Comparison of ENCODE assay signal across 8 cellular contexts in the genomic region with DNA sequence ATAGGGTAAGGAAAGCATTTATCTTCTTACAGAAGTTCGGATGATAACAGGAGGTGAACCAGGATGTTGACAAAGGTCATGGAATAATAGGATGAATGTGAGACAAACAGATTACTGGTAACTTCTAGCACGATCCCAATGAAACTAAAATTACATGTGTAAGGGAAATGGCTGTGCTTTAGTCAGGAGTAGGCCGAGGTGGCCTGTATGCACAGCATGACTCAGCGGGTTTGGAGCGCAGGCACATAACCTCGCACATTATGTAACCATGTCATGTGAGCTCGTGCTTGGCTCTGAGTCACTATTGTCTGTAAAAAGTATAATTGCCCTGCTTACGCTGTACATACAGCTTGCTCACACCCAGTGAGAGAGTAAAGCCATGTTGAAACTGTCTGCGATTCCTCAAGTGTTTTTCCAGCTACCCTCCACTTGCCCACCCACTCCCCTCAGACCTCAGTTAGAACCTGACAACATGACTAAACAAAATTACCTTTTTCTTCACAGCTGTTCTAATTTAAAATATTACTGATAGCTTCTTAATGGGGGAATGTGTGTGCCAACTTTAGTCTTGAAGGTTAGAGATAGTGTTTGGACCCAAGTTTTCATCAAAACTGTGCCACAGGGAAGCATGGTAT. TPM values are rescaled to one million over a fixed set of nuclear protein-coding genes. Genes with fewer than 3 reads are reported as not detected.
DNase-seq lines count a peak whose midpoint lies in the region; ATAC-seq and TF ChIP-seq lines count a peak whose summit lies in the region.

No MANE protein-coding gene starts in this region.

- CTCF ChIA-PET in AG04450 (lab: Charles Lee): interaction anchor here (0.7 to 1.2 kb wide), 5 partner anchors 8 to 360 kb away, joined by 3 to 4 read pairs (median 3); a partner anchor contains a TSS
- CTCF ChIA-PET in activated CD8-positive, alpha-beta T cell treated with anti-CD3 and anti-CD28 coated beads, Interleukin-2, amount 10 ng/mL, durations not matched to agents 7 days and 5 days (lab: Charles Lee): no interaction called here

- no peak for ATAC-seq in activated CD8-positive, alpha-beta T cell treated with anti-CD3 and anti-CD28 coated beads, Interleukin-2, amount 10 ng/mL, durations not matched to agents 7 days and 5 days
- peak; percentile 73 for ATAC-seq in left colon

- peaks cover 1% of the 10 kb centered on the region for H3K4me1 Mint-ChIP-seq in activated CD8-positive, alpha-beta T cell treated with anti-CD3 and anti-CD28 coated beads, Interleukin-2, amount 10 ng/mL, durations not matched to agents 7 days and 5 days (ENCODE audit: low read depth)
- peaks cover 6% of the 10 kb centered on the region for H3K4me1 Mint-ChIP-seq in T-helper 2 cell treated with Interferon-gamma antibody and Interleukin-4, amounts not matched to agents 5 μg/mL and 100 μg/mL, for 36 hours (ENCODE audit: low read depth)

- peaks cover 10% of the 10 kb centered on the region for H3K9me3 Mint-ChIP-seq in activated CD8-positive, alpha-beta T cell treated with anti-CD3 and anti-CD28 coated beads, Interleukin-2, amount 10 ng/mL, durations not matched to agents 7 days and 5 days (ENCODE audit: insufficient read depth)
- peaks cover 19% of the 10 kb centered on the region for H3K9me3 Mint-ChIP-seq in T-helper 2 cell treated with Interferon-gamma antibody and Interleukin-4, amounts not matched to agents 5 μg/mL and 100 μg/mL, for 36 hours

- H3K4me3 Mint-ChIP-seq in activated CD8-positive, alpha-beta T cell treated with anti-CD3 and anti-CD28 coated beads, Interleukin-2, amount 10 ng/mL, durations not matched to agents 7 days and 5 days: no peak overlapping the region
- no peak overlapping the region for H3K4me3 Mint-ChIP-seq in T-helper 2 cell treated with Interferon-gamma antibody and Interleukin-4, amounts not matched to agents 5 μg/mL and 100 μg/mL, for 36 hours

- peak overlapping the region; percentile 42 for H3K27ac ChIP-seq in AG04450 (ENCODE audit: low read depth, low read length)

- H3K36me3 Mint-ChIP-seq in activated CD8-positive, alpha-beta T cell treated with anti-CD3 and anti-CD28 coated beads, Interleukin-2, amount 10 ng/mL, durations not matched to agents 7 days and 5 days (ENCODE audit: low read depth): peaks cover 58% of the 10 kb centered on the region
- peaks cover 53% of the 10 kb centered on the region for H3K36me3 Mint-ChIP-seq in T-helper 2 cell treated with Interferon-gamma antibody and Interleukin-4, amounts not matched to agents 5 μg/mL and 100 μg/mL, for 36 hours (ENCODE audit: low read depth)

- POLR2A ChIA-PET in AG04450 (lab: Yijun Ruan, JAX): no interaction called here
- POLR2A ChIA-PET in activated CD8-positive, alpha-beta T cell treated with anti-CD3 and anti-CD28 coated beads, Interleukin-2, amount 10 ng/mL, durations not matched to agents 7 days and 5 days (lab: Charles Lee): no interaction called here

- no peaks in the 10 kb centered on the region for H3K27me3 Mint-ChIP-seq in activated CD8-positive, alpha-beta T cell treated with anti-CD3 and anti-CD28 coated beads, Interleukin-2, amount 10 ng/mL, durations not matched to agents 7 days and 5 days (ENCODE audit: low read depth)
- H3K27me3 Mint-ChIP-seq in T-helper 2 cell treated with Interferon-gamma antibody and Interleukin-4, amounts not matched to agents 5 μg/mL and 100 μg/mL, for 36 hours (ENCODE audit: low read depth): no peaks in the 10 kb centered on the region

- no peak overlapping the region for H3K27ac Mint-ChIP-seq in activated CD8-positive, alpha-beta T cell treated with anti-CD3 and anti-CD28 coated beads, Interleukin-2, amount 10 ng/mL, durations not matched to agents 7 days and 5 days
- H3K27ac Mint-ChIP-seq in T-helper 2 cell treated with Interferon-gamma antibody and Interleukin-4, amounts not matched to agents 5 μg/mL and 100 μg/mL, for 36 hours: no peak overlapping the region

- intact Hi-C loops in left colon (cut with DNase I, micrococcal nuclease): no loop called here

- H3K4me3 ChIP-seq in AG04450 (ENCODE audit: low read depth, low read length) (no peak overlapping the region), HFF-Myc (replicated peaks; ENCODE audit: low read depth, low read length) (no peak overlapping the region)

- no peak for TF ChIP-seq CTCF in AG04450 (IDR thresholded peaks at IDR 0.05; ENCODE audit: low read depth, low read length)
- TF ChIP-seq CTCF in HFF-Myc (IDR thresholded peaks at IDR 0.05; ENCODE audit: low read depth, low read length, missing control alignments): no peak

- DNase-seq in AG04450 (ENCODE audit: low read depth, low spot score) (peak; percentile 59), HFF-Myc (ENCODE audit: extremely low read depth, low read depth) (peak; percentile 83), left colon (peak; percentile 28 to 41), RPMI8226 (no peak), epidermal melanocyte (ENCODE audit: insufficient read length, low spot score) (no peak), NK-92 (lab: John Stamatoyannopoulos, UW; ENCODE audit: unreplicated experiment) (no peak)
- peak; percentile 24 for DNase-seq in activated CD8-positive, alpha-beta T cell treated with anti-CD3 and anti-CD28 coated beads, Interleukin-2, amount 10 ng/mL, durations not matched to agents 7 days and 5 days
- DNase-seq in T-helper 2 cell treated with Interferon-gamma antibody and Interleukin-4, amounts not matched to agents 5 μg/mL and 100 μg/mL, for 36 hours (ENCODE audit: low spot score): no peak

- H3K9me3 ChIP-seq in AG04450 (ENCODE audit: control insufficient read depth, insufficient read depth, low read length): no peaks in the 10 kb centered on the region

- H3K27me3 ChIP-seq in AG04450 (ENCODE audit: control insufficient read depth, insufficient read depth, low read length): no peaks in the 10 kb centered on the region

RNA-seq across cellular contexts. Expression of a gene that starts 8.2 kb away (rescaled TPM):
- polyA plus RNA-seq in AG04450 (2011; rRNA removed): 8.5 and 13.7 TPM in 2 replicates
- polyA minus RNA-seq in AG04450 (2011; rRNA and poly(A)+ RNA removed): 2.6 and 5.3 TPM in 2 replicates
- 10 to 100 TPM; 29.2 to 30.8 TPM for total RNA-seq in activated CD8-positive, alpha-beta T cell treated with anti-CD3 and anti-CD28 coated beads, Interleukin-2, amount 10 ng/mL, durations not matched to agents 7 days and 5 days
- total RNA-seq in left colon: 10 to 100 TPM; 30.5 to 31.9 TPM

RNA-seq across cellular contexts. Expression of a gene that starts 14.5 kb away (rescaled TPM):
- not detected in 2 replicates for polyA plus RNA-seq in AG04450 (2011; rRNA removed)
- not detected in 2 replicates for polyA minus RNA-seq in AG04450 (2011; rRNA and poly(A)+ RNA removed)
- total RNA-seq in activated CD8-positive, alpha-beta T cell treated with anti-CD3 and anti-CD28 coated beads, Interleukin-2, amount 10 ng/mL, durations not matched to agents 7 days and 5 days: not detected
- under 1 TPM in 1 of 2 donors, not detected in 1; 0.22 TPM for total RNA-seq in left colon

Comparison
In these comparisons a context has a peak if more than half of its experiments do, and no peak if none do; other contexts are left out.
1. DNase-seq: peak in AG04450 (single experiment), HFF-Myc (single experiment), activated CD8-positive, alpha-beta T cell treated with anti-CD3 and anti-CD28 coated beads, Interleukin-2, amount 10 ng/mL, durations not matched to agents 7 days and 5 days (single experiment) and left colon (2 of 2); none in RPMI8226 (single experiment), epidermal melanocyte (single experiment), T-helper 2 cell treated with Interferon-gamma antibody and Interleukin-4, amounts not matched to agents 5 μg/mL and 100 μg/mL, for 36 hours (single experiment) and NK-92 (single experiment).